In the genomic region with DNA sequence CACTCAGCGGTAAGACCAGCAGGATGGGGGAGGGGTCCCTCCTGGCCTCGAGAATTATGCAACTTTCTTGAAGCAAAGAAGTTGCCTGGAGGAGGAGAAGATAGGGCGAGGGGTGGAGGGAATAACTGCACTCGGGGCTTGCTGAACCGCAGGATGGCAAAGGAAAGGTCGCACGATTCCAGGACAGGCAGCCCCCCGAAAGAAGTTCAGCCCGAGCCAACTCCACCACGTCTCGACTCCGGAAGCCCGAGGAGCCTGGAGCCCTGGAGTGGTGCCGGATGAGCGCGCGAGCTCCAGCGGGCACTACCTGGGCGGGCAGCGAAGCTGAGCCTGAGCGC, we compare ENCODE assay signal across 8 cellular contexts. TPM values are rescaled to one million over a fixed set of nuclear protein-coding genes. Genes with fewer than 3 reads are reported as not detected.
DNase-seq lines count a peak whose midpoint lies in the region; ATAC-seq, FAIRE-seq and TF ChIP-seq lines count a peak whose summit lies in the region.

No MANE protein-coding gene starts in this region.

- no peak overlapping the region for H3K27ac Mint-ChIP-seq in activated B cell treated with CpG ODN at 0.5 μM for 24 hours

- DNase-seq in AG04450 (ENCODE audit: low read depth, low spot score) (no peak), HCT116 (ENCODE audit: low read depth, low spot score) (no peak), activated B cell treated with CpG ODN at 0.5 μM for 24 hours (no peak), fibroblast of pulmonary artery (ENCODE audit: low read depth) (peak; percentile 80), SKM-1 (lab: John Stamatoyannopoulos, UW; ENCODE audit: unreplicated experiment) (no peak), NOMO-1 treated with DMSO at 0.1 percent for 48 hours (lab: John Stamatoyannopoulos, UW; ENCODE audit: unreplicated experiment) (no peak), GM12891 (ENCODE audit: insufficient read length, low spot score) (no peak)

- H3K9me3 ChIP-seq in AG04450 (ENCODE audit: control insufficient read depth, insufficient read depth, low read length) (no peaks in the 10 kb centered on the region; the same call in 1 of the 2 replicates), HCT116 (ENCODE audit: control insufficient read depth in 1 of 2, insufficient read depth in 1 of 2, low read depth in 1 of 2, low read length in 2 of 2) (no peaks in the 10 kb centered on the region), neuron (ENCODE audit: low read length) (no peaks in the 10 kb centered on the region)

- RAD21 ChIA-PET in HCT116 (lab: Charles Lee; ENCODE audit: low non-redundant PET in 1 of 2, low total read pairs in 2 of 2, uncharacterized antibody in 2 of 2, unreplicated experiment in 2 of 2) = interaction anchor here in 1 of 2 experiments (1.3 to 1.5 kb wide), 2 partner anchors 84 to 89 kb away, joined by 3 to 4 read pairs; no protein-coding TSS in a partner anchor

- H4K20me1 ChIP-seq in HCT116 (ENCODE audit: insufficient read depth) = no peaks in the 10 kb centered on the region

- H3K27me3 Mint-ChIP-seq in activated B cell treated with CpG ODN at 0.5 μM for 24 hours = peaks cover 26% of the 10 kb centered on the region

- H3K4me2 ChIP-seq in HCT116 (ENCODE audit: low read length) = peak overlapping the region; percentile 77

- peaks cover 10% of the 10 kb centered on the region for H3K4me1 Mint-ChIP-seq in activated B cell treated with CpG ODN at 0.5 μM for 24 hours

- POLR2A ChIA-PET in AG04450 (lab: Yijun Ruan, JAX) = interaction anchor here (0.6 to 2.7 kb wide), 25 partner anchors 9 to 441 kb away, joined by 3 to 16 read pairs (median 6); a partner anchor contains a TSS
- POLR2A ChIA-PET in HCT116 (lab: Charles Lee) = interaction anchor here (1.3 to 2.9 kb wide), 9 partner anchors 10 to 88 kb away, joined by 3 to 15 read pairs (median 5); no protein-coding TSS in a partner anchor
- POLR2A ChIA-PET in activated B cell treated with CpG ODN at 0.5 μM for 24 hours (lab: Charles Lee) = interaction anchor here (1.7 kb wide), 1 partner anchor 95 kb away, joined by 5 read pairs; a partner anchor contains a TSS

- peaks cover 46% of the 10 kb centered on the region for H3K79me2 ChIP-seq in HCT116 (ENCODE audit: insufficient read depth, low read length)

- no peak for FAIRE-seq in GM12891 (lab: Jason Lieb, UNC)

- TF ChIP-seq POLR2A in HCT116 (IDR thresholded peaks at IDR 0.05; ENCODE audit: borderline replicate concordance, extremely low read depth, insufficient read depth, insufficient read length) (no peak), GM12891 (IDR thresholded peaks at IDR 0.05; ENCODE audit: low read depth, low read length) (no peak)

- BruUV-seq in HCT116 (replicated peaks; lab: Mats Ljungman, UMichigan) = TSS peak; percentile 47

- ATAC-seq in HCT116 = no peak
- ATAC-seq in activated B cell treated with CpG ODN at 0.5 μM for 24 hours (ENCODE audit: low read depth) = peak; percentile 18

- H3K36me3 ChIP-seq in HCT116 (ENCODE audit: control insufficient read depth in 1 of 2, insufficient read depth in 2 of 2, low read length in 2 of 2) (peaks cover 5 to 10% of the 10 kb centered on the region in 2 experiments; a peak in 3 of 4 replicates), neuron (ENCODE audit: insufficient read depth, low read length) (peaks cover 12% of the 10 kb centered on the region)

- peak overlapping the region; percentile 76 for H3K9ac ChIP-seq in HCT116 (ENCODE audit: low read length)

- H3K27me3 ChIP-seq in AG04450 (ENCODE audit: control insufficient read depth, insufficient read depth, low read length) (no peaks in the 10 kb centered on the region), HCT116 (ENCODE audit: insufficient read depth, low read length) (no peaks in the 10 kb centered on the region), neuron (ENCODE audit: insufficient read depth, low read length) (no peaks in the 10 kb centered on the region)

- no peaks in the 10 kb centered on the region for H3K9me2 ChIP-seq in HCT116 (ENCODE audit: insufficient read depth)

- no peak for TF ChIP-seq RAD21 in HCT116 (IDR thresholded peaks at IDR 0.05; ENCODE audit: low read depth)

- H3K4me3 ChIP-seq in AG04450 (ENCODE audit: low read depth, low read length) (peak overlapping the region; percentile 94), HCT116 (replicated peaks in 1 of 2; ENCODE audit: low read depth in 1 of 2, low read length in 2 of 2) (peak overlapping the region; percentile 68 to 72), fibroblast of pulmonary artery (replicated peaks; ENCODE audit: low read depth, low read length) (peak overlapping the region; percentile 98), neuron (ENCODE audit: low read length) (peak overlapping the region; percentile 73)

- H2AFZ ChIP-seq in HCT116 (ENCODE audit: low read depth, low read length, poor library complexity, severe bottlenecking) (no peak overlapping the region), neuron (ENCODE audit: low read depth, low read length) (peak overlapping the region; percentile 86)

- intact Hi-C loops in HCT116 (cut with micrococcal nuclease) = loop anchor here (5.0 kb wide), 1 partner anchor 75 kb away; no protein-coding TSS in a partner anchor
- intact Hi-C loops in activated B cell treated with CpG ODN at 0.5 μM for 24 hours (cut with micrococcal nuclease) = no loop called here

- peak overlapping the region; percentile 88 for H3K4me3 Mint-ChIP-seq in activated B cell treated with CpG ODN at 0.5 μM for 24 hours

- TF ChIP-seq CTCF in AG04450 (IDR thresholded peaks at IDR 0.05; ENCODE audit: low read depth, low read length) (no peak), HCT116 (IDR thresholded peaks at IDR 0.05 in 2 of 3, conservative IDR thresholded peaks at IDR 0.05 in 1 of 3; ENCODE audit: borderline replicate concordance in 1 of 3, insufficient read depth in 1 of 3, low read depth in 2 of 3, low read length in 2 of 3) (no peak), activated B cell treated with CpG ODN at 0.5 μM for 24 hours (IDR thresholded peaks at IDR 0.05) (no peak), fibroblast of pulmonary artery (IDR thresholded peaks at IDR 0.05; ENCODE audit: low read length, missing control alignments) (no peak)

- no peaks in the 10 kb centered on the region for H3K36me3 Mint-ChIP-seq in activated B cell treated with CpG ODN at 0.5 μM for 24 hours (ENCODE audit: low read depth)

- peak overlapping the region; percentile 98 for H3K27ac ChIP-seq in AG04450 (ENCODE audit: low read depth, low read length)
- peak overlapping the region; percentile 89 for H3K27ac ChIP-seq in HCT116 (ENCODE audit: low read depth, low read length)

- H3K4me1 ChIP-seq in HCT116 (ENCODE audit: control insufficient read depth in 1 of 2, insufficient read depth in 2 of 2, low read length in 2 of 2) = peaks cover 23 to 62% of the 10 kb centered on the region in 2 experiments
- peaks cover 32% of the 10 kb centered on the region for H3K4me1 ChIP-seq in neuron (ENCODE audit: insufficient read depth, low read length)

- CTCF ChIA-PET in AG04450 (lab: Charles Lee) (interaction anchor here (0.9 to 1.7 kb wide), 5 partner anchors 60 to 127 kb away, joined by 4 to 11 read pairs (median 4); no protein-coding TSS in a partner anchor), HCT116 (lab: Charles Lee) (interaction anchor here (1.0 to 3.2 kb wide), 4 partner anchors 9 to 89 kb away, joined by 3 to 19 read pairs (median 6); no protein-coding TSS in a partner anchor), activated B cell treated with CpG ODN at 0.5 μM for 24 hours (lab: Charles Lee) (no interaction called here)

- no peaks in the 10 kb centered on the region for H3K9me3 Mint-ChIP-seq in activated B cell treated with CpG ODN at 0.5 μM for 24 hours

TF ChIP-seq in HCT116, 20 proteins besides CTCF, POLR2A, EP300 and RAD21:
- TF ChIP-seq ZFX (IDR thresholded peaks at IDR 0.05) (no peak), POLR2AphosphoS5 (IDR thresholded peaks at IDR 0.05; ENCODE audit: low read depth, low read length) (no peak), TCF7L2 (IDR thresholded peaks at IDR 0.05; ENCODE audit: borderline replicate concordance, extremely low read depth, insufficient read depth, insufficient read length) (no peak), EZH2phosphoT487 (IDR thresholded peaks at IDR 0.05; ENCODE audit: borderline replicate concordance) (no peak), ZNF274 (IDR thresholded peaks at IDR 0.05; ENCODE audit: low read depth, low read length) (no peak), JUND (IDR thresholded peaks at IDR 0.05) (no peak), EZH2 (IDR thresholded peaks at IDR 0.05) (no peak), FOSL1 (IDR thresholded peaks at IDR 0.05; ENCODE audit: low read depth) (no peak)
- TF ChIP-seq, protein P1, sequence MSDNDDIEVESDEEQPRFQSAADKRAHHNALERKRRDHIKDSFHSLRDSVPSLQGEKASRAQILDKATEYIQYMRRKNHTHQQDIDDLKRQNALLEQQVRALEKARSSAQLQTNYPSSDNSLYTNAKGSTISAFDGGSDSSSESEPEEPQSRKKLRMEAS (IDR thresholded peaks at IDR 0.05) = no peak
TF ChIP-seq in HCT116: peak in this region for 0.

TF ChIP-seq in GM12891, 5 proteins besides CTCF, POLR2A, EP300 and RAD21:
- TF ChIP-seq SPI1 (IDR thresholded peaks at IDR 0.05; ENCODE audit: low read depth, low read length) (no peak), POLR2AphosphoS5 (IDR thresholded peaks at IDR 0.05; ENCODE audit: low read depth, low read length) (no peak), POU2F2 (IDR thresholded peaks at IDR 0.05; ENCODE audit: low read depth, low read length) (no peak), TAF1 (IDR thresholded peaks at IDR 0.05; ENCODE audit: low read depth, low read length) (no peak)
TF ChIP-seq in GM12891: peak in this region for 0.

RNA-seq across cellular contexts. Expression of a gene that starts 0.4 kb away (rescaled TPM):
- polyA plus RNA-seq in AG04450 (2011; rRNA removed) = 161 and 164 TPM in 2 replicates
- 209 and 230 TPM in 2 replicates for polyA minus RNA-seq in AG04450 (2011; rRNA and poly(A)+ RNA removed)
- 46.9 TPM for total RNA-seq in HCT116 (2021; ENCODE audit: unreplicated experiment)
- polyA plus RNA-seq in HCT116 (2012) = 33.2 and 44.9 TPM in 2 replicates
- 0.66 and 0.73 TPM in 2 replicates for total RNA-seq in activated B cell treated with CpG ODN at 0.5 μM for 24 hours
- polyA plus RNA-seq in GM12891 (2012; ENCODE audit: low read depth, missing spikeins) = 0.12 TPM

Comparison
In these comparisons a context has a peak if more than half of its experiments do, and no peak if none do; other contexts are left out.
1. RNA of a gene that starts 0.4 kb away (total RNA-seq): 46.9 TPM in HCT116 (single experiment); 0.66 to 0.73 TPM in activated B cell treated with CpG ODN at 0.5 μM for 24 hours; every median in the first group is over 10 times any median in the second.
2. Peak in every context shown above with its lines, with median percentiles within 50 percentile points of each other: H3K4me3 ChIP-seq.